8 cellular contexts compared by ENCODE assay signal in the genomic region with DNA sequence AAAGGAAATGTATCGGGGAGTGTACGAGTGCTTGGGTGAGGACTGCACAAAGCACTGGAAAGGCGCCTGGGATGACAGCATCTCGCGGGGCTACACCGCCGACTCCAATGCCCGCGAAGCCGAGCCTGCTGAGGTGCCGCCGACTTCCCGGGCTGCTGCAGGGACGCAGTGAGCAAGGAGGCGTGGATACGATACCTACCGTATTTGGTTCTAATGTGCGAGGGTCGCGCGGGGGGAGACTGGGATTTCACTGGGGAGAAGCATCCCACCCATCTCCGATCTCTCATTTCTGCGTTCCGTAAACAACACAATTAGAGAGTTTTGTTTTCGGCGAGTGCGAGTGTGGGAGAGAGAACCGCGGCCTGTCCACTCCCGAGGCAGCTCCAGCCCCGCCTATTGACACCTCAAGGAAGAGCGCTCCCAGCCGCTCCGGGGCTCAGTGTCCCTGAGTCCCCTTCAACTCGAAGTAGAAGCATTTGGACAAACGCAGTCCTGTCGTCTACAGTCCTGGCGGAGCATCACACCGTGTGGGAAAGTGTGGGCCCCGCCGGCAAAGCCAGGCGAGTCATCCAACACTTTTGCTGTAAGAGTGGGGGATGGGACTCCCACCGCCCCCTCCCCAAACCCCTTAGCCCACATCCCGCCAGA. TPM values are rescaled to one million over a fixed set of nuclear protein-coding genes. Genes with fewer than 3 reads are reported as not detected.
DNase-seq lines count a peak whose midpoint lies in the region; ATAC-seq and TF ChIP-seq lines count a peak whose summit lies in the region.

No MANE protein-coding gene starts in this region.

- H3K4me2 ChIP-seq in neuronal stem cell (ENCODE audit: insufficient read depth, low read length, poor library complexity, severe bottlenecking) = peak overlapping the region; percentile 82

- H2AK5ac ChIP-seq in neuronal stem cell (ENCODE audit: low read depth, low read length) = no peak overlapping the region

- peak overlapping the region; percentile 18 for H3K23ac ChIP-seq in neuronal stem cell (ENCODE audit: low read depth, low read length, poor library complexity)

- peak overlapping the region; percentile 78 for H3K18ac ChIP-seq in neuronal stem cell (ENCODE audit: low read length)

- peak overlapping the region; percentile 44; the same call in 1 of the 2 replicates for H3K27ac Mint-ChIP-seq in WTC11

- in situ Hi-C loops in KBM-7 (cut with MboI; ENCODE audit: low pct_unique_long_range_greater_than_20kb, low sequenced_read_pairs) = loop anchor here (25.0 kb wide), 1 partner anchor 524 kb away; no protein-coding TSS in a partner anchor

- peaks cover 5 to 85% (median 47%) of the 10 kb centered on the region in 3 experiments for H3K27me3 ChIP-seq in neuronal stem cell (ENCODE audit: control insufficient read depth in 3 of 3, insufficient read depth in 3 of 3, low read depth in 1 of 3, low read length in 3 of 3)

- peak overlapping the region; percentile 87 for H3K9ac ChIP-seq in neuronal stem cell (ENCODE audit: low read depth, low read length, poor library complexity)

- CTCF ChIA-PET in WTC11 (lab: Charles Lee) = interaction anchor here (0.7 to 4.1 kb wide), 9 partner anchors 7 to 515 kb away, joined by 3 to 26 read pairs (median 5); no protein-coding TSS in a partner anchor

- no peaks in the 10 kb centered on the region for H3K9me3 Mint-ChIP-seq in WTC11

- no peak overlapping the region for H2BK15ac ChIP-seq in neuronal stem cell (ENCODE audit: low read length)

- peaks cover 2% of the 10 kb centered on the region for H3K79me1 ChIP-seq in neuronal stem cell (ENCODE audit: low read depth, low read length)

- WGBS in neuronal stem cell (ENCODE audit: extremely low coverage in 2 of 2, insufficient read length in 2 of 2, insufficient replicate concordance in 1 of 2), 2 donors = no CpG with 5 or more reads among the region's 44 CpGs

- H3K27ac ChIP-seq in neuronal stem cell (replicated peaks; ENCODE audit: low read length) = peak overlapping the region; percentile 94

- no peak overlapping the region for H3K4ac ChIP-seq in neuronal stem cell (ENCODE audit: low read length)

- peak overlapping the region; percentile 10 for H2BK12ac ChIP-seq in neuronal stem cell (ENCODE audit: low read length)

- H3K14ac ChIP-seq in neuronal stem cell (ENCODE audit: low read length) = no peak overlapping the region

- H2BK120ac ChIP-seq in neuronal stem cell (ENCODE audit: low read depth, low read length) = peak overlapping the region; percentile 74

- peaks cover 87% of the 10 kb centered on the region for H3K27me3 Mint-ChIP-seq in WTC11 (ENCODE audit: low read depth)

- peak overlapping the region; percentile 96 for H2AFZ ChIP-seq in neuronal stem cell (ENCODE audit: low read length)

- POLR2A ChIA-PET in WTC11 (lab: Charles Lee) = no interaction called here

- H3K4me1 Mint-ChIP-seq in WTC11 = peaks cover 68% of the 10 kb centered on the region

- H3K4me3 ChIP-seq in fibroblast of the aortic adventitia (ENCODE audit: low read depth, low read length) = peak overlapping the region; percentile 93
- peak overlapping the region; percentile 53 to 92 for H3K4me3 ChIP-seq in neuronal stem cell (ENCODE audit: low read length in 2 of 2)

- TF ChIP-seq CTCF in WTC11 (IDR thresholded peaks at IDR 0.05) (no peak), fibroblast of the aortic adventitia (IDR thresholded peaks at IDR 0.05; ENCODE audit: insufficient read depth, low read length) (no peak)

- no peaks in the 10 kb centered on the region for H3K36me3 ChIP-seq in neuronal stem cell (replicated peaks in 1 of 2; ENCODE audit: control insufficient read depth in 2 of 2, insufficient read depth in 2 of 2, low read length in 2 of 2)

- peaks cover 5 to 22% of the 10 kb centered on the region in 2 donors for H3K4me1 ChIP-seq in neuronal stem cell (ENCODE audit: control insufficient read depth in 2 of 2, insufficient read depth in 1 of 2, low read depth in 1 of 2, low read length in 2 of 2)

- H4K8ac ChIP-seq in neuronal stem cell (ENCODE audit: low read depth, low read length) = no peak overlapping the region

- no peak overlapping the region for H4K91ac ChIP-seq in neuronal stem cell (ENCODE audit: low read depth, low read length, poor library complexity)

- DNase-seq in D341Med (ENCODE audit: low spot score) (peak; percentile 68), HuH-7 (ENCODE audit: low spot score) (peak; percentile 58), WTC11 (ENCODE audit: low spot score) (peak; percentile 56), fibroblast of the aortic adventitia (ENCODE audit: low read depth) (peak; percentile 64), neuronal stem cell (ENCODE audit: low spot score) (peak; percentile 55), KBM-7 (no peak)

- peak overlapping the region; percentile 49 for H2BK5ac ChIP-seq in neuronal stem cell (ENCODE audit: low read length)

- ATAC-seq in GM21381 (IDR thresholded peaks at IDR 0.05; ENCODE audit: unreplicated experiment) (peak; percentile 23), WTC11 (peak; percentile 3), HG02840 (IDR thresholded peaks at IDR 0.05; ENCODE audit: low FRiP score, unreplicated experiment) (no peak)

- peaks cover 0 to under 1% of the 10 kb centered on the region in 2 donors for H3K9me3 ChIP-seq in neuronal stem cell (replicated peaks in 1 of 2; ENCODE audit: control insufficient read depth in 2 of 2, insufficient read depth in 1 of 2, low read depth in 1 of 2, low read length in 2 of 2)

- H3K4me3 Mint-ChIP-seq in WTC11 = peak overlapping the region; percentile 86

- H3K36me3 Mint-ChIP-seq in WTC11 = no peaks in the 10 kb centered on the region

TF ChIP-seq in WTC11, 78 proteins besides CTCF, POLR2A, EP300 and RAD21 (continues in another document):
- no peak for TF ChIP-seq CBFB (CRISPR knock-in tag; IDR thresholded peaks at IDR 0.05; ENCODE audit: low read depth)
- peak; percentile 38; the same call in 1 of the 2 replicates for TF ChIP-seq FOXP1 (CRISPR knock-in tag; IDR thresholded peaks at IDR 0.05; ENCODE audit: borderline replicate concordance)
- TF ChIP-seq, protein P1, sequence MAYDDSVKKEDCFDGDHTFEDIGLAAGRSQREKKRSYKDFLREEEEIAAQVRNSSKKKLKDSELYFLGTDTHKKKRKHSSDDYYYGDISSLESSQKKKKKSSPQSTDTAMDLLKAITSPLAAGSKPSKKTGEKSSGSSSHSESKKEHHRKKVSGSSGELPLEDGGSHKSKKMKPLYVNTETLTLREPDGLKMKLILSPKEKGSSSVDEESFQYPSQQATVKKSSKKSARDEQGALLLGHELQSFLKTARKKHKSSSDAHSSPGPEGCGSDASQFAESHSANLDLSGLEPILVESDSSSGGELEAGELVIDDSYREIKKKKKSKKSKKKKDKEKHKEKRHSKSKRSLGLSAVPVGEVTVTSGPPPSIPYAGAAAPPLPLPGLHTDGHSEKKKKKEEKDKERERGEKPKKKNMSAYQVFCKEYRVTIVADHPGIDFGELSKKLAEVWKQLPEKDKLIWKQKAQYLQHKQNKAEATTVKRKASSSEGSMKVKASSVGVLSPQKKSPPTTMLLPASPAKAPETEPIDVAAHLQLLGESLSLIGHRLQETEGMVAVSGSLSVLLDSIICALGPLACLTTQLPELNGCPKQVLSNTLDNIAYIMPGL (CRISPR knock-in tag; IDR thresholded peaks at IDR 0.05) = no peak
- no peak for TF ChIP-seq RELA (CRISPR knock-in tag; IDR thresholded peaks at IDR 0.05; ENCODE audit: borderline replicate concordance)
- TF ChIP-seq ESRRA (CRISPR knock-in tag; IDR thresholded peaks at IDR 0.05; ENCODE audit: borderline replicate concordance) = no peak
- TF ChIP-seq ZBTB21 (CRISPR knock-in tag; IDR thresholded peaks at IDR 0.05; ENCODE audit: borderline replicate concordance) = no peak
- TF ChIP-seq SOX15 (CRISPR knock-in tag; IDR thresholded peaks at IDR 0.05) = no peak
- TF ChIP-seq EMX1 (CRISPR knock-in tag; IDR thresholded peaks at IDR 0.05) = no peak
- no peak for TF ChIP-seq ZNF121 (CRISPR knock-in tag; IDR thresholded peaks at IDR 0.05)
- TF ChIP-seq MYBL2 (CRISPR knock-in tag; IDR thresholded peaks at IDR 0.05) = 0 out of 2 replicates have a peak, but pooled peaks have one; percentile 43
- TF ChIP-seq, protein P2, sequence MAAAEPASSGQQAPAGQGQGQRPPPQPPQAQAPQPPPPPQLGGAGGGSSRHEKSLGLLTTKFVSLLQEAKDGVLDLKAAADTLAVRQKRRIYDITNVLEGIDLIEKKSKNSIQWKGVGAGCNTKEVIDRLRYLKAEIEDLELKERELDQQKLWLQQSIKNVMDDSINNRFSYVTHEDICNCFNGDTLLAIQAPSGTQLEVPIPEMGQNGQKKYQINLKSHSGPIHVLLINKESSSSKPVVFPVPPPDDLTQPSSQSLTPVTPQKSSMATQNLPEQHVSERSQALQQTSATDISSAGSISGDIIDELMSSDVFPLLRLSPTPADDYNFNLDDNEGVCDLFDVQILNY (CRISPR knock-in tag; IDR thresholded peaks at IDR 0.05) = no peak
- TF ChIP-seq, protein P3, sequence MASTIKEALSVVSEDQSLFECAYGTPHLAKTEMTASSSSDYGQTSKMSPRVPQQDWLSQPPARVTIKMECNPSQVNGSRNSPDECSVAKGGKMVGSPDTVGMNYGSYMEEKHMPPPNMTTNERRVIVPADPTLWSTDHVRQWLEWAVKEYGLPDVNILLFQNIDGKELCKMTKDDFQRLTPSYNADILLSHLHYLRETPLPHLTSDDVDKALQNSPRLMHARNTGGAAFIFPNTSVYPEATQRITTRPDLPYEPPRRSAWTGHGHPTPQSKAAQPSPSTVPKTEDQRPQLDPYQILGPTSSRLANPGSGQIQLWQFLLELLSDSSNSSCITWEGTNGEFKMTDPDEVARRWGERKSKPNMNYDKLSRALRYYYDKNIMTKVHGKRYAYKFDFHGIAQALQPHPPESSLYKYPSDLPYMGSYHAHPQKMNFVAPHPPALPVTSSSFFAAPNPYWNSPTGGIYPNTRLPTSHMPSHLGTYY (CRISPR knock-in tag; IDR thresholded peaks at IDR 0.05) = no peak
- TF ChIP-seq, protein P4, sequence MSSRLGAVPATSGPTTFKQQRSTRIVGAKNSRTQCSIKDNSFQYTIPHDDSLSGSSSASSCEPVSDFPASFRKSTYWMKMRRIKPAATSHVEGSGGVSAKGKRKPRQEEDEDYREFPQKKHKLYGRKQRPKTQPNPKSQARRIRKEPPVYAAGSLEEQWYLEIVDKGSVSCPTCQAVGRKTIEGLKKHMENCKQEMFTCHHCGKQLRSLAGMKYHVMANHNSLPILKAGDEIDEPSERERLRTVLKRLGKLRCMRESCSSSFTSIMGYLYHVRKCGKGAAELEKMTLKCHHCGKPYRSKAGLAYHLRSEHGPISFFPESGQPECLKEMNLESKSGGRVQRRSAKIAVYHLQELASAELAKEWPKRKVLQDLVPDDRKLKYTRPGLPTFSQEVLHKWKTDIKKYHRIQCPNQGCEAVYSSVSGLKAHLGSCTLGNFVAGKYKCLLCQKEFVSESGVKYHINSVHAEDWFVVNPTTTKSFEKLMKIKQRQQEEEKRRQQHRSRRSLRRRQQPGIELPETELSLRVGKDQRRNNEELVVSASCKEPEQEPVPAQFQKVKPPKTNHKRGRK (CRISPR knock-in tag; IDR thresholded peaks at IDR 0.05; ENCODE audit: borderline replicate concordance) = no peak
- TF ChIP-seq NR3C1 (CRISPR knock-in tag; conservative IDR thresholded peaks at IDR 0.05; ENCODE audit: low read depth) = no peak

RNA-seq across cellular contexts. Expression of gene MECOM, which starts 1.8 kb away (rescaled TPM):
- 4.1 to 12.5 TPM (median 4.7 TPM) in 3 replicates for total RNA-seq in WTC11 (2021)
- total RNA-seq in fibroblast of the aortic adventitia (ENCODE audit: low replicate concordance) = 10.1 and 44.3 TPM in 2 replicates
- 2.4 TPM for polyA plus RNA-seq in neuronal stem cell (2013, experiment 1 of 2)
- polyA plus RNA-seq in neuronal stem cell (2013, experiment 2 of 2) = 2.4 TPM
